In the genomic region with DNA sequence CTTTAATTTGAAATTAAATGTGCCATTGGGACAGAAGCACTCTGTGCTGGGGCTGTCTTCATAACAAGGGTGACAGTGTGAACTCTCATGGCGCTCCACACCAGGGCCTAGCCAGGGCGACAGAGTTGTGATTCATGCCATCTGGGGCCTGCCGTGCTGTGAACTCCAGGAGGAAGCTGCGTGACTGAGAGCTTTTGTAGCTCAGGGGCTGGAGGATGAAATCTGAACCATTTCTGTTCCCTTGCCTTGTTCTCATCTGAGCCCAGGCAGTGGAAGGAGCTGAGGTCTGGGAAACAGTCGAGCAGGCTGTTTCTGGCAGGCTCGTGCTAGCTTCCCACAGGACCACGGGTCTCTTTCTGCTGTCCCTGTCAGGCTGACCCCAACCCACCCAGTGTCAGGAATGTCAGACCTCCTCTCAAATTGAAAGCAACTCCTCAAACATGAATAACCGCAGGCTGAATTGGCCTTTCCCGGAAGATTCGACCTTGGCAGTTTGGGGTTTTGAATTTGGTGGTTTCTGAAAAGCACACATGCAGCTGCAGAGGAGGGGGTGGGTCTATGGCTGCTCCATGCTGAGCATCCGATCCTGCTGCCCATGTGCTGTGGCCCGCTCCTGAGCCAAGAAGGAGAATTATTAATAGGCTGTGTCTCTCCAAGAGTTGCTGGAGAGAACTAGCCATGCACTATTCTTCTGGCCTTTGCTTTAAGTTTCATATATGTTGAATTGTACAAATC, we compare ENCODE assay signal across 8 cellular contexts.
DNase-seq lines count a peak whose midpoint lies in the region; ATAC-seq and TF ChIP-seq lines count a peak whose summit lies in the region.

No MANE protein-coding gene starts in this region.

- H3K27me3 ChIP-seq in rectal smooth muscle tissue (ENCODE audit: control insufficient read depth, insufficient read depth, low read length) (no peaks in the 10 kb centered on the region), trophoblast cell (ENCODE audit: insufficient read depth, low read length) (no peaks in the 10 kb centered on the region)

- in situ Hi-C loops in SK-MEL-5 (cut with HindIII; ENCODE audit: low pct_unique_long_range_greater_than_20kb, low sequenced_read_pairs): no loop called here

- H2BK120ac ChIP-seq in trophoblast cell (ENCODE audit: insufficient read depth, low read length, poor library complexity): no peak overlapping the region

- H3K4me3 Mint-ChIP-seq in glutamatergic neuron (ENCODE audit: unreplicated experiment): no peak overlapping the region

- H3K9ac ChIP-seq in rectal smooth muscle tissue (ENCODE audit: low read length) (no peak overlapping the region), trophoblast cell (ENCODE audit: low read length) (no peak overlapping the region)

- H3K4ac ChIP-seq in trophoblast cell (ENCODE audit: low read depth, low read length): no peak overlapping the region

- H3K18ac ChIP-seq in trophoblast cell (ENCODE audit: low read length): no peak overlapping the region

- WGBS in trophoblast cell (ENCODE audit: extremely low coverage, insufficient coverage, insufficient read length): no CpG with 5 or more reads among the region's 12 CpGs

- H3K4me1 Mint-ChIP-seq in glutamatergic neuron (ENCODE audit: low read depth, unreplicated experiment): peaks cover 17% of the 10 kb centered on the region

- H2BK12ac ChIP-seq in trophoblast cell (ENCODE audit: low read length): no peak overlapping the region

- H3K4me2 ChIP-seq in trophoblast cell (ENCODE audit: low read length): no peak overlapping the region

- no peaks in the 10 kb centered on the region for H3K36me3 Mint-ChIP-seq in glutamatergic neuron (ENCODE audit: unreplicated experiment)

- no peak for ATAC-seq in HG02852 (IDR thresholded peaks at IDR 0.05; ENCODE audit: unreplicated experiment)
- no peak for ATAC-seq in GM19351 (IDR thresholded peaks at IDR 0.05; ENCODE audit: unreplicated experiment)

- no peak overlapping the region for H3K4me3 ChIP-seq in rectal smooth muscle tissue (ENCODE audit: low read length)
- no peak overlapping the region for H3K4me3 ChIP-seq in trophoblast cell (ENCODE audit: low read depth, low read length)

- no peak overlapping the region for H2AK5ac ChIP-seq in trophoblast cell (ENCODE audit: low read length)

- H3K79me2 ChIP-seq in trophoblast cell (ENCODE audit: control insufficient read depth, insufficient read depth, low read length, poor library complexity): no peaks in the 10 kb centered on the region

- no peak overlapping the region for H3K23ac ChIP-seq in trophoblast cell (ENCODE audit: low read length)

- H3K4me1 ChIP-seq in rectal smooth muscle tissue (ENCODE audit: control insufficient read depth, insufficient read depth, low read length) (no peaks in the 10 kb centered on the region), trophoblast cell (ENCODE audit: control insufficient read depth in 1 of 2, insufficient read depth in 2 of 2, low read length in 2 of 2) (no peaks in the 10 kb centered on the region)

- no peaks in the 10 kb centered on the region for H3K9me3 ChIP-seq in trophoblast cell (ENCODE audit: insufficient read depth, low read depth, low read length)

- H4K8ac ChIP-seq in trophoblast cell (ENCODE audit: low read depth, low read length): no peak overlapping the region

- no peak overlapping the region for H4K12ac ChIP-seq in trophoblast cell (ENCODE audit: low read depth, low read length)

- H2BK5ac ChIP-seq in trophoblast cell (ENCODE audit: low read depth, low read length, poor library complexity): no peak overlapping the region

- H3K27ac Mint-ChIP-seq in glutamatergic neuron (ENCODE audit: unreplicated experiment): peak overlapping the region; percentile 60

- H4K91ac ChIP-seq in trophoblast cell (ENCODE audit: low read depth, low read length): no peak overlapping the region

- no peaks in the 10 kb centered on the region for H3K27me3 Mint-ChIP-seq in glutamatergic neuron (ENCODE audit: unreplicated experiment)

- H3K36me3 ChIP-seq in rectal smooth muscle tissue (ENCODE audit: control insufficient read depth, insufficient read depth, low read length): no peaks in the 10 kb centered on the region
- H3K36me3 ChIP-seq in trophoblast cell (ENCODE audit: control insufficient read depth in 1 of 2, insufficient read depth in 2 of 2, low read length in 2 of 2): no peaks in the 10 kb centered on the region

- H3K14ac ChIP-seq in trophoblast cell (ENCODE audit: low read length): no peak overlapping the region

- DNase-seq in ELF-1 (ENCODE audit: low read depth, low spot score) (peak; percentile 48), SK-MEL-5 (ENCODE audit: low read depth, low spot score) (peak; percentile 33), glutamatergic neuron (peak; percentile 31), trophoblast cell (no peak), NCI-H446 treated with DMSO at 0.1 percent for 48 hours (lab: John Stamatoyannopoulos, UW) (no peak)

- H3K27ac ChIP-seq in rectal smooth muscle tissue (ENCODE audit: low read depth, low read length) (peak overlapping the region; percentile 63), trophoblast cell (ENCODE audit: low read depth, low read length) (no peak overlapping the region)

- TF ChIP-seq CTCF in glutamatergic neuron (IDR thresholded peaks at IDR 0.05; ENCODE audit: partially characterized antibody, unreplicated experiment): no peak

- peaks cover 2% of the 10 kb centered on the region for H3K9me3 Mint-ChIP-seq in glutamatergic neuron (ENCODE audit: unreplicated experiment)

- no peaks in the 10 kb centered on the region for H3K79me1 ChIP-seq in trophoblast cell (ENCODE audit: low read length)

- no peak overlapping the region for H2AFZ ChIP-seq in trophoblast cell (ENCODE audit: insufficient read depth, low read length, poor library complexity)

Comparison
In these comparisons a context has a peak if more than half of its experiments do, and no peak if none do; other contexts are left out.
1. DNase-seq: peak in ELF-1 (single experiment), SK-MEL-5 (single experiment) and glutamatergic neuron (single experiment); none in trophoblast cell (0 of 2) and NCI-H446 treated with DMSO at 0.1 percent for 48 hours (single experiment).